ENCODE assay signal across 25 cellular contexts in genomic region chr1:42280841-42281240, GRCh38.
"Had no signal": no experiment of that assay in that cellular context is flagged by ENCODE, and none has a peak within 500 bp of the region (broad histone marks: within the 10 kb centered on the region; RNA-seq: fewer than 3 reads in every experiment).

No MANE protein-coding gene starts in this region.

- H3K27me3 Mint-ChIP-seq: dendritic cell treated with granulocyte-macrophage colony-stimulating factor and Interleukin-4, amounts not matched to agents 40 ng/mL and 50 ng/mL, for 4 days; naive thymus-derived CD8-positive, alpha-beta T cell; stimulated activated naive CD8-positive, alpha-beta T cell treated with anti-CD3 and anti-CD28 coated beads, Interleukin-15, amount 100 ng/mL, for 72 hours had no signal

- ATAC-seq: foreskin keratinocyte; gastroesophageal sphincter; heart left ventricle; left lung; naive thymus-derived CD8-positive, alpha-beta T cell; psoas muscle; right lobe of liver; stimulated activated naive CD8-positive, alpha-beta T cell treated with anti-CD3 and anti-CD28 coated beads, Interleukin-15, amount 100 ng/mL, for 72 hours; upper lobe of right lung had no signal

- H3K4me3 Mint-ChIP-seq: dendritic cell treated with granulocyte-macrophage colony-stimulating factor and Interleukin-4, amounts not matched to agents 40 ng/mL and 50 ng/mL, for 4 days; nephron progenitor cell; stimulated activated naive CD8-positive, alpha-beta T cell treated with anti-CD3 and anti-CD28 coated beads, Interleukin-15, amount 100 ng/mL, for 72 hours had no signal

- H3K9me3 Mint-ChIP-seq: dendritic cell treated with granulocyte-macrophage colony-stimulating factor and Interleukin-4, amounts not matched to agents 40 ng/mL and 50 ng/mL, for 4 days; naive thymus-derived CD8-positive, alpha-beta T cell; nephron progenitor cell; stimulated activated naive CD8-positive, alpha-beta T cell treated with anti-CD3 and anti-CD28 coated beads, Interleukin-15, amount 100 ng/mL, for 72 hours had no signal

- H3K27ac Mint-ChIP-seq: dendritic cell treated with granulocyte-macrophage colony-stimulating factor and Interleukin-4, amounts not matched to agents 40 ng/mL and 50 ng/mL, for 4 days; nephron progenitor cell had no signal

- DNase-seq: colonic mucosa; effector CD8-positive, alpha-beta T cell; foreskin keratinocyte; heart left ventricle; kidney; left lung; mesendoderm; naive thymus-derived CD8-positive, alpha-beta T cell; nephron progenitor cell; occipital lobe; ovary; posterior cingulate gyrus; psoas muscle; right lobe of liver; small intestine; stimulated activated CD4-positive, alpha-beta T cell treated with anti-CD3 and anti-CD28 coated beads, Interleukin-15, amount 100 ng/mL, for 24 hours; stimulated activated CD4-positive, alpha-beta T cell treated with anti-CD3 and anti-CD28 coated beads, Interleukin-4, amount 100 ng/mL, for 1 hour; stimulated activated CD8-positive, alpha-beta memory T cell treated with anti-CD3 and anti-CD28 coated beads, Interleukin-4, amount 100 ng/mL, for 48 hours; stimulated activated naive CD4-positive, alpha-beta T cell; stimulated activated naive CD8-positive, alpha-beta T cell treated with anti-CD3 and anti-CD28 coated beads, Interleukin-15, amount 100 ng/mL, for 72 hours; transverse colon; upper lobe of right lung; uterus had no signal
